Comparison of ENCODE assay signal across 9 cellular contexts in the genomic region with DNA sequence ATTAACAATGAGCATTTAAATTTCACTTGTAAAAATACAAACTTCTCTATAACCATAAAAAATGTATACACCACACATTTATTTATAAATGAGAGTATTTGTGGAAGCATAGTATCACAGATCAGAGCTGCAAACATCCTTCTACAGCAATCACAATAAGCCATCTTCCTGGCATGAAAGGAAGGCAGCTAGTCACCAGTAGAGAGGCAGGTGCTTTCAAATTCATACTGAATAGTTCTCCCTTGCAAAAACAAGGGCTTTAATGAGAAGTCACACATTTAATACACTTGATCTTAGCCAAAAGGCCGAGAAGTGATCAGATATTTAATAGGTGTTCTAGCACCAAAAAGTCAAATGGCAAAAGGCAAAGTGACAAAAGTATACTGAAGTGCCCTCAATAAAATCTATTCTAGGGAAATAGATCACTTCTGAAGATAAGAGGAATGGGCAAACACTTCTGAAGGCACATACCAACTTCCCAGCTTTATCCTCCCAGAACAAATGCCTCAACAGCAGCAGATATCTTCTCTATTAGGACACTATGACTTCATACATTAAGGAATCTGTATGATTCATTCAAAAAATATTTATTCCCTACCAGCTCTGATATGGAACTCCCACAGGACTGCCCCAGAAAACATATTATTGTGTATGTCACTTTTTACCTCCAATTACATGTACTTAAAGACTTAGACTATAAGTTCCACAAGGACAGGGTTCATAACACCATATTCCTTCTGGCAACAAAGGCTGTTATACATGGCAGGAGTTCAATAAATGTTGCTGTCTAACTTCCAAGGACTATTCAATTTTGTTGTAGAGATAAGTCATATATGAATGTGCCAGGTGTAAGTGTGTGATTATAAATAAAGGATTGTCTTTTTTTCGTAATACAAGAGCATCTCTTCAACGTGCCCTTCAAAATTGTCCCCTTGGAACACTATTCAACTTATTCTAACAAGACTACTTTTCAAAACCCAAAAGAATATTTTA. TPM values are rescaled to one million over a fixed set of nuclear protein-coding genes. Genes with fewer than 3 reads are reported as not detected.
DNase-seq lines count a peak whose midpoint lies in the region; ATAC-seq and TF ChIP-seq lines count a peak whose summit lies in the region.
"Had no signal": no experiment of that assay in that cellular context is flagged by ENCODE, and none has a peak within 500 bp of the region (broad histone marks: within the 10 kb centered on the region; RNA-seq: fewer than 3 reads in every experiment).

No MANE protein-coding gene starts in this region.

- no peaks in the 10 kb centered on the region; a peak in 1 of 7 replicates for H3K36me3 Mint-ChIP-seq in H9 (ENCODE audit: insufficient read depth in 1 of 3, low read depth in 3 of 3)

- no peak overlapping the region for H3K4ac ChIP-seq in H9 (ENCODE audit: low read depth, low read length)

- no peak overlapping the region for H4K8ac ChIP-seq in H9 (replicated peaks; ENCODE audit: insufficient read length, low read depth, low read length)

- no peak overlapping the region for H2AFZ ChIP-seq in H9 (ENCODE audit: low read length)

- no peak for TF ChIP-seq CTCF in H9 (conservative IDR thresholded peaks at IDR 0.05)

- H3K18ac ChIP-seq in H9 (ENCODE audit: insufficient read length, low read depth, low read length), result no peak overlapping the region

- H2BK12ac ChIP-seq in H9 (ENCODE audit: insufficient read length, low read depth, low read length), result no peak overlapping the region

- H3K23me2 ChIP-seq in H9 (ENCODE audit: insufficient read length, low read depth, low read length, poor library complexity, severe bottlenecking), result no peaks in the 10 kb centered on the region

- H3T11ph ChIP-seq in H9 (ENCODE audit: low read length), result no peak overlapping the region

- peaks cover 12% of the 10 kb centered on the region for H3K36me3 ChIP-seq in skeletal muscle satellite cell (ENCODE audit: insufficient read depth, low read length)

- DNase-seq in H9 (no peak), foreskin melanocyte (peak; percentile 49), NCI-H2107 treated with DMSO at 0.1 percent for 48 hours (lab: John Stamatoyannopoulos, UW; ENCODE audit: unreplicated experiment) (no peak), SKM-1 treated with dmso at 0.1 percent for 144 hours (lab: John Stamatoyannopoulos, UW; ENCODE audit: unreplicated experiment) (no peak), ureter (ENCODE audit: low spot score) (no peak)

- H3K4me3 Mint-ChIP-seq in H9, result no peak overlapping the region

- H3K9me3 Mint-ChIP-seq in H9, result no peaks in the 10 kb centered on the region

- ATAC-seq in SK-N-SH treated with all-trans-retinoic acid at 6 μM for 48 hours (peak; percentile 97), HG02981 (IDR thresholded peaks at IDR 0.05; ENCODE audit: unreplicated experiment) (no peak)
- ATAC-seq: GM12878 had no signal

- no peak overlapping the region for H2BK20ac ChIP-seq in H9 (ENCODE audit: low read depth, low read length, poor library complexity, severe bottlenecking)

- no peak overlapping the region for H4K5ac ChIP-seq in H9 (ENCODE audit: insufficient read length, low read depth, low read length)

- no peaks in the 10 kb centered on the region; the same call in 1 of the 2 replicates for H3K79me2 ChIP-seq in H9 (ENCODE audit: insufficient read depth, low read length)

- peak overlapping the region; percentile 35 for H3K4me3 ChIP-seq in skeletal muscle satellite cell (ENCODE audit: low read length)
- H3K4me3 ChIP-seq: GM12878 had no signal

- H3K4me1 ChIP-seq in H9 (ENCODE audit: insufficient read depth, low read length) (peaks cover 2% of the 10 kb centered on the region; the same call in 1 of the 2 replicates), skeletal muscle satellite cell (ENCODE audit: control insufficient read depth, insufficient read depth, low read length) (peaks cover 23% of the 10 kb centered on the region)

- no peak overlapping the region for H4K91ac ChIP-seq in H9 (ENCODE audit: insufficient read length, low read depth, low read length)

- H3K27me3 ChIP-seq in H9 (ENCODE audit: insufficient read depth, low read length) (no peaks in the 10 kb centered on the region), skeletal muscle satellite cell (ENCODE audit: control insufficient read depth, insufficient read depth, low read length) (no peaks in the 10 kb centered on the region)

- H3K56ac ChIP-seq in H9 (ENCODE audit: insufficient read length, low read depth, low read length), result no peak overlapping the region

- H2BK120ac ChIP-seq in H9 (ENCODE audit: low read depth, low read length, poor library complexity, severe bottlenecking), result no peak overlapping the region

- H3K9ac ChIP-seq in H9 (ENCODE audit: extremely low read depth, insufficient read length, low read length), result no peak overlapping the region
- peak overlapping the region; percentile 55 for H3K9ac ChIP-seq in skeletal muscle satellite cell (ENCODE audit: low read depth, low read length)

- no peaks in the 10 kb centered on the region for H3K27me3 Mint-ChIP-seq in H9 (ENCODE audit: low read depth)

- no peaks in the 10 kb centered on the region for H4K20me1 ChIP-seq in H9 (ENCODE audit: control insufficient read depth, insufficient read depth, insufficient read length)

- no peak overlapping the region for H3K27ac ChIP-seq in H9 (ENCODE audit: insufficient read length, low read depth, low read length)

- H3K23ac ChIP-seq in H9 (ENCODE audit: insufficient read length, low read depth, low read length), result no peak overlapping the region

- peaks cover 34% of the 10 kb centered on the region in 2 experiments for H3K4me1 Mint-ChIP-seq in H9

- no CpG with 5 or more reads among the region's 3 CpGs for WGBS in H9 (ENCODE audit: extremely low coverage, insufficient read length, low lambda C conversion rate)

- no peak overlapping the region for H2AK5ac ChIP-seq in H9 (ENCODE audit: insufficient read length, low read length)

- no peak overlapping the region for H3K14ac ChIP-seq in H9 (ENCODE audit: insufficient read depth, low read length)

- H3K79me1 ChIP-seq in H9 (ENCODE audit: insufficient read depth, low read depth, low read length, poor library complexity, severe bottlenecking), result peaks cover 6% of the 10 kb centered on the region

- H2BK5ac ChIP-seq in H9 (ENCODE audit: insufficient read length, low read length), result no peak overlapping the region

- H3K9me3 ChIP-seq in H9 (ENCODE audit: control insufficient read depth, low read depth, low read length) (no peaks in the 10 kb centered on the region), skeletal muscle satellite cell (replicated peaks; ENCODE audit: low read length) (no peaks in the 10 kb centered on the region)

- H2BK15ac ChIP-seq in H9 (ENCODE audit: low read depth, low read length), result no peak overlapping the region

- peak overlapping the region in 2 of 3 experiments; percentile 1 to 54; a peak in 4 of 7 replicates for H3K27ac Mint-ChIP-seq in H9

- no peak overlapping the region for H3K4me2 ChIP-seq in H9 (ENCODE audit: insufficient read depth, insufficient read length, low read length)
- peak overlapping the region; percentile 71 for H3K4me2 ChIP-seq in skeletal muscle satellite cell (ENCODE audit: low read length)

TF ChIP-seq in SK-N-SH treated with all-trans-retinoic acid at 6 μM for 48 hours, 23 proteins besides CTCF, POLR2A, EP300 and RAD21 (continues in another document):
- TF ChIP-seq TCF4 (CRISPR knock-in tag; IDR thresholded peaks at IDR 0.05; ENCODE audit: borderline replicate concordance), result no peak
- TF ChIP-seq CSRNP3 (CRISPR knock-in tag; IDR thresholded peaks at IDR 0.05), result no peak
- no peak for TF ChIP-seq ZC3H10 (CRISPR knock-in tag; IDR thresholded peaks at IDR 0.05)
- TF ChIP-seq ZFP30 (CRISPR knock-in tag; IDR thresholded peaks at IDR 0.05), result no peak
- TF ChIP-seq OSR1 (CRISPR knock-in tag; IDR thresholded peaks at IDR 0.05), result no peak
- no peak for TF ChIP-seq ZFP3 (CRISPR knock-in tag; IDR thresholded peaks at IDR 0.05)
- no peak for TF ChIP-seq ARNTL (CRISPR knock-in tag; IDR thresholded peaks at IDR 0.05; ENCODE audit: borderline replicate concordance, low read depth)
- no peak for TF ChIP-seq RARB (CRISPR knock-in tag; IDR thresholded peaks at IDR 0.05)
- no peak for TF ChIP-seq CSDC2 (CRISPR knock-in tag; IDR thresholded peaks at IDR 0.05)
- no peak for TF ChIP-seq ESRRG (CRISPR knock-in tag; IDR thresholded peaks at IDR 0.05)
- TF ChIP-seq ISL1 (CRISPR knock-in tag; IDR thresholded peaks at IDR 0.05), result peak; percentile 52
- TF ChIP-seq TOX (CRISPR knock-in tag; IDR thresholded peaks at IDR 0.05; ENCODE audit: borderline replicate concordance), result no peak
- TF ChIP-seq, protein P1, sequence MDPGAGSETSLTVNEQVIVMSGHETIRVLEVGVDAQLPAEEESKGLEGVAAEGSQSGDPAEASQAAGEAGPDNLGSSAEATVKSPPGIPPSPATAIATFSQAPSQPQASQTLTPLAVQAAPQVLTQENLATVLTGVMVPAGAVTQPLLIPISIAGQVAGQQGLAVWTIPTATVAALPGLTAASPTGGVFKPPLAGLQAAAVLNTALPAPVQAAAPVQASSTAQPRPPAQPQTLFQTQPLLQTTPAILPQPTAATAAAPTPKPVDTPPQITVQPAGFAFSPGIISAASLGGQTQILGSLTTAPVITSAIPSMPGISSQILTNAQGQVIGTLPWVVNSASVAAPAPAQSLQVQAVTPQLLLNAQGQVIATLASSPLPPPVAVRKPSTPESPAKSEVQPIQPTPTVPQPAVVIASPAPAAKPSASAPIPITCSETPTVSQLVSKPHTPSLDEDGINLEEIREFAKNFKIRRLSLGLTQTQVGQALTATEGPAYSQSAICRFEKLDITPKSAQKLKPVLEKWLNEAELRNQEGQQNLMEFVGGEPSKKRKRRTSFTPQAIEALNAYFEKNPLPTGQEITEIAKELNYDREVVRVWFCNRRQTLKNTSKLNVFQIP (CRISPR knock-in tag; IDR thresholded peaks at IDR 0.05; ENCODE audit: borderline replicate concordance, low read depth), result no peak
- TF ChIP-seq BACH2 (CRISPR knock-in tag; IDR thresholded peaks at IDR 0.05; ENCODE audit: borderline replicate concordance), result no peak
- no peak for TF ChIP-seq ZNF8 (CRISPR knock-in tag; IDR thresholded peaks at IDR 0.05)
- peak; percentile 17; the same call in 1 of the 2 replicates for TF ChIP-seq SNAI2 (CRISPR knock-in tag; IDR thresholded peaks at IDR 0.05)

RNA-seq across cellular contexts. Expression of gene MAPKAP1, which starts 31.7 kb away (rescaled TPM):
- total RNA-seq in H9 (2021) (86.4 and 97.0 TPM in 2 replicates), ureter (80.0 TPM)
- total RNA-seq in skeletal muscle satellite cell (2012; rRNA removed), result 87.4 and 87.7 TPM in 2 replicates
